Comparison of ENCODE assay signal across 19 cellular contexts in genomic region chr11:58564226-58564625, GRCh38. TPM values are rescaled to one million over a fixed set of nuclear protein-coding genes. Genes with fewer than 3 reads are reported as not detected.
A peak's percentile ranks its signal among the peaks of the same experiment; 100 is the strongest.
DNase-seq lines count a peak whose midpoint lies in the region; ATAC-seq and TF ChIP-seq lines count a peak whose summit lies in the region.
"Had no signal": no experiment of that assay in that cellular context is flagged by ENCODE, and none has a peak within 500 bp of the region (broad histone marks: within the 10 kb centered on the region; RNA-seq: fewer than 3 reads in every experiment).

No MANE protein-coding gene starts in this region.

- no peak overlapping the region for H3K4me3 Mint-ChIP-seq in central memory CD8-positive, alpha-beta T cell
- no peak overlapping the region for H3K4me3 Mint-ChIP-seq in stimulated activated naive CD8-positive, alpha-beta T cell treated with anti-CD3 and anti-CD28 coated beads, Interleukin-15, amount 100 ng/mL, for 72 hours
- H3K4me3 Mint-ChIP-seq: activated CD4-positive, alpha-beta T cell treated with anti-CD3 and anti-CD28 coated beads for 36 hours; neural progenitor cell had no signal

- no peaks in the 10 kb centered on the region for H3K9me2 ChIP-seq in PC-3 (replicated peaks; ENCODE audit: low read length)

- H3K79me2 ChIP-seq in PC-3 (ENCODE audit: low read length): no peaks in the 10 kb centered on the region

- peak overlapping the region; percentile 42; the same call in 1 of the 2 replicates for H3K27ac ChIP-seq in PC-3 (ENCODE audit: low read length)
- H3K27ac ChIP-seq: breast epithelium, neural progenitor cell had no signal

- no peak overlapping the region for H3K4me2 ChIP-seq in PC-3 (ENCODE audit: low read length)
- H3K4me2 ChIP-seq: neural progenitor cell had no signal

- POLR2A ChIA-PET in PC-3 (lab: Charles Lee; ENCODE audit: unreplicated experiment): interaction anchor here (0.6 kb wide), 1 partner anchor 793 kb away, joined by 8 read pairs; no protein-coding TSS in a partner anchor

- H3K27me3 Mint-ChIP-seq in central memory CD8-positive, alpha-beta T cell: no peaks in the 10 kb centered on the region
- no peaks in the 10 kb centered on the region for H3K27me3 Mint-ChIP-seq in stimulated activated naive CD8-positive, alpha-beta T cell treated with anti-CD3 and anti-CD28 coated beads, Interleukin-15, amount 100 ng/mL, for 72 hours
- H3K27me3 Mint-ChIP-seq: activated CD4-positive, alpha-beta T cell treated with anti-CD3 and anti-CD28 coated beads for 36 hours had no signal

- H3K4me1 ChIP-seq in PC-3 (ENCODE audit: insufficient read depth, low read length): peaks cover 13% of the 10 kb centered on the region
- H3K4me1 ChIP-seq: breast epithelium, neural progenitor cell had no signal

- H3K36me3 ChIP-seq in PC-3 (ENCODE audit: low read depth, low read length): no peaks in the 10 kb centered on the region
- H3K36me3 ChIP-seq: breast epithelium, neural progenitor cell had no signal

- no peak overlapping the region for H2AFZ ChIP-seq in PC-3 (ENCODE audit: low read length)
- H2AFZ ChIP-seq: neural progenitor cell had no signal

- no peaks in the 10 kb centered on the region for H3F3A ChIP-seq in PC-3 (ENCODE audit: low read length, unreplicated experiment)

- no peak for TF ChIP-seq CTCF in PC-3 (conservative IDR thresholded peaks at IDR 0.05; ENCODE audit: low read depth, low read length)

- no TSS peak for BruUV-seq in PC-3 (replicated peaks; lab: Mats Ljungman, UMichigan)

- DNase-seq in Jurkat, Clone E6-1 (ENCODE audit: low read depth, low spot score): peak; percentile 12
- no peak for DNase-seq in PC-3
- DNase-seq in central memory CD8-positive, alpha-beta T cell (ENCODE audit: low spot score in 2 of 2): no peak
- DNase-seq in stimulated activated naive CD8-positive, alpha-beta T cell treated with anti-CD3 and anti-CD28 coated beads, Interleukin-15, amount 100 ng/mL, for 72 hours: no peak
- no peak for DNase-seq in hepatic stellate cell (ENCODE audit: low spot score)
- no peak for DNase-seq in middle frontal gyrus (ENCODE audit: extremely low spot score, low spot score)
- DNase-seq: activated CD4-positive, alpha-beta T cell treated with anti-CD3 and anti-CD28 coated beads for 36 hours; activated naive CD4-positive, alpha-beta T cell treated with anti-CD3 and anti-CD28 coated beads, Interleukin-2, amount 50 U/mL, for 16 hours; AML-193; dermis blood vessel endothelial cell; erythroblast; mammary epithelial cell; NCI-H748 treated with DMSO at 0.1 percent for 48 hours had no signal

- CTCF ChIA-PET in PC-3 (lab: Charles Lee): no interaction called here

- H3K27me3 ChIP-seq in PC-3 (ENCODE audit: low read length): no peaks in the 10 kb centered on the region
- H3K27me3 ChIP-seq: breast epithelium, neural progenitor cell had no signal

- intact Hi-C loops in PC-3 (cut with micrococcal nuclease): no loop called here

- ATAC-seq in PC-3: no peak
- ATAC-seq in central memory CD8-positive, alpha-beta T cell (replicated peaks; ENCODE audit: extremely low read depth, poor library complexity, severe bottlenecking): no peak
- no peak for ATAC-seq in stimulated activated naive CD8-positive, alpha-beta T cell treated with anti-CD3 and anti-CD28 coated beads, Interleukin-15, amount 100 ng/mL, for 72 hours
- no peak for ATAC-seq in HG03196 (IDR thresholded peaks at IDR 0.05; ENCODE audit: unreplicated experiment)
- ATAC-seq: activated CD4-positive, alpha-beta T cell treated with anti-CD3 and anti-CD28 coated beads for 36 hours had no signal

- H3K9me3 ChIP-seq in PC-3 (ENCODE audit: low read length): no peaks in the 10 kb centered on the region
- H3K9me3 ChIP-seq: breast epithelium had no signal

- no peaks in the 10 kb centered on the region for H3K9me3 Mint-ChIP-seq in central memory CD8-positive, alpha-beta T cell
- no peaks in the 10 kb centered on the region for H3K9me3 Mint-ChIP-seq in stimulated activated naive CD8-positive, alpha-beta T cell treated with anti-CD3 and anti-CD28 coated beads, Interleukin-15, amount 100 ng/mL, for 72 hours
- H3K9me3 Mint-ChIP-seq: neural progenitor cell had no signal

- H3K4me3 ChIP-seq in Jurkat, Clone E6-1 (ENCODE audit: low read length): no peak overlapping the region
- no peak overlapping the region for H3K4me3 ChIP-seq in PC-3 (ENCODE audit: low read length)
- H3K4me3 ChIP-seq: breast epithelium, neural progenitor cell had no signal

- peaks cover 53% of the 10 kb centered on the region for H3K36me3 Mint-ChIP-seq in central memory CD8-positive, alpha-beta T cell (ENCODE audit: insufficient read depth)
- H3K36me3 Mint-ChIP-seq: neural progenitor cell had no signal

- H4K20me1 ChIP-seq in PC-3 (ENCODE audit: low read length): no peaks in the 10 kb centered on the region

- peak overlapping the region; percentile 78 for H3K27ac Mint-ChIP-seq in central memory CD8-positive, alpha-beta T cell (ENCODE audit: low read depth)
- H3K27ac Mint-ChIP-seq in stimulated activated naive CD8-positive, alpha-beta T cell treated with anti-CD3 and anti-CD28 coated beads, Interleukin-15, amount 100 ng/mL, for 72 hours: peak overlapping the region; percentile 73 to 81
- H3K27ac Mint-ChIP-seq: activated CD4-positive, alpha-beta T cell treated with anti-CD3 and anti-CD28 coated beads for 36 hours; neural progenitor cell had no signal

- peaks cover 59% of the 10 kb centered on the region for H3K4me1 Mint-ChIP-seq in central memory CD8-positive, alpha-beta T cell
- peaks cover 61% of the 10 kb centered on the region for H3K4me1 Mint-ChIP-seq in stimulated activated naive CD8-positive, alpha-beta T cell treated with anti-CD3 and anti-CD28 coated beads, Interleukin-15, amount 100 ng/mL, for 72 hours

- no peak overlapping the region for H3K9ac ChIP-seq in PC-3 (ENCODE audit: low read length)
- H3K9ac ChIP-seq: neural progenitor cell had no signal

RNA-seq across cellular contexts. Expression of gene LPXN, which starts 11.4 kb away (rescaled TPM):
- polyA plus RNA-seq in Jurkat, Clone E6-1 (2012; ENCODE audit: insufficient read depth, insufficient read length): 141 TPM
- total RNA-seq in PC-3 (2014; rRNA removed): 12.1 and 20.2 TPM in 2 replicates

RNA-seq across cellular contexts. Expression of gene ZFP91, which starts 14.6 kb away (rescaled TPM):
- polyA plus RNA-seq in Jurkat, Clone E6-1 (2012; ENCODE audit: insufficient read depth, insufficient read length): 30.9 TPM
- 56.2 and 71.9 TPM in 2 replicates for total RNA-seq in PC-3 (2014; rRNA removed)

RNA-seq across cellular contexts. Expression of gene OR5B21, which starts 56.3 kb away (rescaled TPM):
- not detected for polyA plus RNA-seq in Jurkat, Clone E6-1 (2012; ENCODE audit: insufficient read depth, insufficient read length)
- total RNA-seq in PC-3 (2014; rRNA removed): not detected in 2 replicates
- total RNA-seq: breast epithelium, dermis blood vessel endothelial cell, H1, mammary epithelial cell, renal cortical epithelial cell, RPMI7951 had no signal
- polyA plus RNA-seq: H1, mammary epithelial cell had no signal

RNA-seq across cellular contexts. Expression of gene CNTF, which starts 58.2 kb away (rescaled TPM):
- polyA plus RNA-seq in Jurkat, Clone E6-1 (2012; ENCODE audit: insufficient read depth, insufficient read length): 0.70 TPM
- total RNA-seq in PC-3 (2014; rRNA removed): 1.6 and 2.8 TPM in 2 replicates
